In the genomic region with DNA sequence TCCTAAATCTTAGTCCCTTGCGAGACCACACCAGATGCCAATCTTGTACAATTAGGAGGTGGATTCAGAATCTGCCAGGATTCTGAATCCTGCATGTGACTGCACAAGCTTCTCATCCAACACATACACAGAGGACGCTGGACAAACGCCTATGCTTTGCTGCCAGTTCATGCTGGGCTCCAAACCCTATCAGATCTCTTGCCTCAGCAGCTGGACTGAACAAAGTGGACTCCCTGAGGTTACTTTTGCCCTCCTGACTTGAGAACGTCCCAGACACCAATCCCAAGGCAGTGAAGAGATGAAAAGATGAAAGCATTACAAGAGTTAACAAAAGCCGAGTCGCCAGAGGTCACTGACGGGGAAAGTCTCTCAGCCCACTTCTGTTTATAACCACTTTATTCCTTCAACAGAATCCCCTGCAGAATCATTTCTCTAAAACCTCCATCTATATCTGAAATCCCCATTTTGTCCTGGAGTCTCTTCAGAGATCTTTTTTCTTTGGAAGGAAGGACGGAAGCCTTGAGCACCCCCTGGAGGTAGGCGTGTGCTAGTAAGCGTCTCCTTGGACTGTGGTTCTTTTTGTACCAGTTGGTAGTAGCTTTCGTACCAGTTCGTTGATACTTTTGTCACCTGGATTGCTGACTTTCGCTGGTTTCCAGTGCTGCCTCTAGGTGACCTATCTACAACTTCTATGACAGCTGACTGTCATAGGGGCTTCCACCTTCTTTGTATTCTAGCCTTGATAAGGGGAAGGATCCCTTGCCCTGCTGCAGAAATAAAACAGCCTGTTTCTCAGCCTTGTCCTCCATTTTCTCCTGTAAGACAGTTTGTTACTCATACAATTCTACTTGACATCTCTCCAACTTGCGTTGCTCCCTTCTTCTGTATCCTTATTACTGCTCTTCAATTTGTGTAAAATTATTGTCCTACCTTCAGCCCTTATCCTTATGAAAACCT, we compare ENCODE assay signal across 8 cellular contexts. TPM values are rescaled to one million over a fixed set of nuclear protein-coding genes. Genes with fewer than 3 reads are reported as not detected.
DNase-seq lines count a peak whose midpoint lies in the region; ATAC-seq and TF ChIP-seq lines count a peak whose summit lies in the region.

No MANE protein-coding gene starts in this region.

- no peaks in the 10 kb centered on the region for H3F3A ChIP-seq in DOHH2 (ENCODE audit: control insufficient read depth, insufficient read depth)

- 23% methylated on average over 14 of the region's 14 CpGs for WGBS in urinary bladder

- H3K36me3 ChIP-seq in DOHH2 (ENCODE audit: control insufficient read depth, low read length) (no peaks in the 10 kb centered on the region), urinary bladder (ENCODE audit: insufficient read depth) (no peaks in the 10 kb centered on the region)

- H3K4me3 ChIP-seq in DOHH2 (ENCODE audit: low read length) (peak overlapping the region; percentile 60), urinary bladder (ENCODE audit: low read depth, low read length) (peak overlapping the region; percentile 20)

- TF ChIP-seq CTCF in DOHH2 (IDR thresholded peaks at IDR 0.05; ENCODE audit: low read depth, low read length, poor library complexity, severe bottlenecking): peak; percentile 87

- no peaks in the 10 kb centered on the region for H3K9me2 ChIP-seq in DOHH2 (replicated peaks; ENCODE audit: control insufficient read depth, low read length)

- no peaks in the 10 kb centered on the region for H3K27me3 ChIP-seq in DOHH2 (ENCODE audit: control insufficient read depth, low read length)

- peak; percentile 34 for ATAC-seq in GM21737 (IDR thresholded peaks at IDR 0.05; ENCODE audit: unreplicated experiment)

- peaks cover 23% of the 10 kb centered on the region for H3K4me1 ChIP-seq in DOHH2 (ENCODE audit: control insufficient read depth, low read length)
- H3K4me1 ChIP-seq in urinary bladder (ENCODE audit: insufficient read depth): no peaks in the 10 kb centered on the region

- no peaks in the 10 kb centered on the region for H3K79me2 ChIP-seq in DOHH2 (ENCODE audit: control insufficient read depth, low read length)

- H3K27ac ChIP-seq in DOHH2 (ENCODE audit: low read depth, low read length) (no peak overlapping the region), urinary bladder (ENCODE audit: low read depth) (no peak overlapping the region)

- peak overlapping the region; percentile 69 for H3K4me2 ChIP-seq in DOHH2 (ENCODE audit: low read length)

- intact Hi-C loops in head of caudate nucleus (cut with DNase I) (loop anchor here (5.0 kb wide), 1 partner anchor 276 kb away; no protein-coding TSS in a partner anchor), posterior vena cava (cut with DNase I) (loop anchor here (10.0 kb wide), 3 partner anchors 184 to 364 kb away; partner anchors contain the start of gene CCDC83 (in 1 of the 2))

- no peaks in the 10 kb centered on the region for H3K9me3 ChIP-seq in DOHH2 (ENCODE audit: control insufficient read depth, insufficient read depth, low read length)

- H4K20me1 ChIP-seq in DOHH2 (ENCODE audit: control insufficient read depth, insufficient read depth, low read depth, low read length): no peaks in the 10 kb centered on the region

- DNase-seq in LHCN-M2 (ENCODE audit: low read depth) (peak; percentile 77), SHP77 (lab: John Stamatoyannopoulos, UW) (peak; percentile 28 to 71), head of caudate nucleus (peak; percentile 17 to 90 (median 74)), posterior vena cava (ENCODE audit: low spot score) (peak; percentile 84)
- DNase-seq in activated naive CD4-positive, alpha-beta T cell treated with anti-CD3 and anti-CD28 coated beads, Interleukin-2, amount 50 U/mL, for 16 hours: peak; percentile 55

RNA-seq across cellular contexts. Expression of gene EED, which starts 26.1 kb away (rescaled TPM):
- total RNA-seq in LHCN-M2 (2014; rRNA removed) (22.3 and 27.4 TPM in 2 replicates), posterior vena cava (10 to 100 TPM; 16.1 to 18.0 TPM), urinary bladder (49.7 TPM)
- polyA plus RNA-seq in LHCN-M2 (2012): 20.6 TPM
- 13.8 TPM for polyA plus RNA-seq in urinary bladder
